22 cellular contexts compared by ENCODE assay signal in the genomic region with DNA sequence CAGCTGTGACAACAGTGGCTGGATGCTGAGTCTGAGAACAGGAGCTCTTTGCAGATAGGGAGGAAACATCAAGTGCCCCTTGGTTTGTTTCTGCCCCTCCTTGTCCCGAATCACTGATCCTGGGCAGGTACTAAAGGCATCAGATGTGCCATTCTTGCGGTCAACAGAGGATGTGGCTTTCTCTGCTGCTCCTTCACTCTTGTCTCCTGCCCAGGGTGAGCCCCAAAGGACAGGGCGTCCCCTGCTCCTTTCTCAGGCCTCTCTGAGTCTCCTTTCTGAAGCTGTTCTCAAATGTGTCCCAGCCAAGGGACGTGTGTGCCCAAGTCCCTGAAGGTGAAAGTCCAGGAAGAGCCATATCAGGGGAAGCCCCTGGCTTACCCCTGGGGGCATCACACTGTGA. TPM values are rescaled to one million over a fixed set of nuclear protein-coding genes. Genes with fewer than 3 reads are reported as not detected.
"Had no signal": no experiment of that assay in that cellular context is flagged by ENCODE, and none has a peak within 500 bp of the region (broad histone marks: within the 10 kb centered on the region; RNA-seq: fewer than 3 reads in every experiment).

No MANE protein-coding gene starts in this region.

- H3K9me3 Mint-ChIP-seq: activated naive CD8-positive, alpha-beta T cell treated with anti-CD3 and anti-CD28 coated beads, Interleukin-2, amount 50 U/mL, for 24 hours; activated T-helper 1 cell treated with anti-CD3 and anti-CD28 coated beads, Interleukin-12 subunit alpha, Interleukin-12 subunit beta, Interleukin-2, Interleukin-4 antibody, amounts not matched to agents 30 ng/mL and 10 ng/mL and 1 ng/mL, durations not matched to agents 14 hours and 24 hours and 36 hours; neural crest cell had no signal

- DNase-seq: activated CD4-positive, alpha-beta T cell treated with anti-CD3 and anti-CD28 coated beads for 48 hours; activated CD4-positive, CD25-positive, alpha-beta regulatory T cell; activated naive CD8-positive, alpha-beta T cell treated with anti-CD3 and anti-CD28 coated beads, Interleukin-2, amount 50 U/mL, for 24 hours; brain microvascular endothelial cell; cortex of kidney; effector CD4-positive, alpha-beta T cell; kidney; left ventricle myocardium inferior; right cardiac atrium; stimulated activated CD4-positive, alpha-beta T cell treated with anti-CD3 and anti-CD28 coated beads, Interleukin-15, amount 100 ng/mL, for 24 hours; stimulated activated CD4-positive, alpha-beta T cell treated with anti-CD3 and anti-CD28 coated beads, Interleukin-4, amount 100 ng/mL, for 1 hour had no signal

- H3K36me3 ChIP-seq: brain microvascular endothelial cell had no signal

- H3K27me3 ChIP-seq: brain microvascular endothelial cell, esophagus muscularis mucosa, gastroesophageal sphincter, heart left ventricle, upper lobe of left lung had no signal

- H3K4me1 Mint-ChIP-seq: activated naive CD8-positive, alpha-beta T cell treated with anti-CD3 and anti-CD28 coated beads, Interleukin-2, amount 50 U/mL, for 24 hours had no signal

- ATAC-seq: activated naive CD8-positive, alpha-beta T cell treated with anti-CD3 and anti-CD28 coated beads, Interleukin-2, amount 50 U/mL, for 24 hours; gastroesophageal sphincter; heart left ventricle; psoas muscle had no signal

- H3K27ac ChIP-seq: brain microvascular endothelial cell, esophagus muscularis mucosa, gastroesophageal sphincter, heart left ventricle, left ventricle myocardium inferior, psoas muscle, SK-N-MC, skin epidermis, thoracic aorta, upper lobe of left lung had no signal

- H3K27ac Mint-ChIP-seq: activated naive CD8-positive, alpha-beta T cell treated with anti-CD3 and anti-CD28 coated beads, Interleukin-2, amount 50 U/mL, for 24 hours had no signal

- H3K4me1 ChIP-seq: esophagus muscularis mucosa, gastroesophageal sphincter, heart left ventricle, left ventricle myocardium inferior, psoas muscle, upper lobe of left lung had no signal

- H3K9me3 ChIP-seq: esophagus muscularis mucosa, gastroesophageal sphincter, heart left ventricle, left ventricle myocardium inferior, psoas muscle, thoracic aorta, upper lobe of left lung had no signal

- H3K27me3 Mint-ChIP-seq: activated naive CD8-positive, alpha-beta T cell treated with anti-CD3 and anti-CD28 coated beads, Interleukin-2, amount 50 U/mL, for 24 hours had no signal

- H3K4me3 Mint-ChIP-seq: activated naive CD8-positive, alpha-beta T cell treated with anti-CD3 and anti-CD28 coated beads, Interleukin-2, amount 50 U/mL, for 24 hours; activated T-helper 1 cell treated with anti-CD3 and anti-CD28 coated beads, Interleukin-12 subunit alpha, Interleukin-12 subunit beta, Interleukin-2, Interleukin-4 antibody, amounts not matched to agents 30 ng/mL and 10 ng/mL and 1 ng/mL, durations not matched to agents 14 hours and 24 hours and 36 hours; neural crest cell had no signal

- H3K4me3 ChIP-seq: esophagus muscularis mucosa, gastroesophageal sphincter, heart left ventricle, left ventricle myocardium inferior, psoas muscle, SK-N-MC, skin epidermis, thoracic aorta, upper lobe of left lung had no signal

RNA-seq across cellular contexts. Expression of a gene that starts 49.3 kb away (rescaled TPM):
- total RNA-seq: activated T-helper 1 cell treated with anti-CD3 and anti-CD28 coated beads, Interleukin-12 subunit alpha, Interleukin-12 subunit beta, Interleukin-2, Interleukin-4 antibody, amounts not matched to agents 30 ng/mL and 10 ng/mL and 1 ng/mL, durations not matched to agents 14 hours and 24 hours and 36 hours; endothelial cell of umbilical vein; left ventricle myocardium inferior; right cardiac atrium had no signal
